ENCODE assay signal across 13 cellular contexts in the genomic region with DNA sequence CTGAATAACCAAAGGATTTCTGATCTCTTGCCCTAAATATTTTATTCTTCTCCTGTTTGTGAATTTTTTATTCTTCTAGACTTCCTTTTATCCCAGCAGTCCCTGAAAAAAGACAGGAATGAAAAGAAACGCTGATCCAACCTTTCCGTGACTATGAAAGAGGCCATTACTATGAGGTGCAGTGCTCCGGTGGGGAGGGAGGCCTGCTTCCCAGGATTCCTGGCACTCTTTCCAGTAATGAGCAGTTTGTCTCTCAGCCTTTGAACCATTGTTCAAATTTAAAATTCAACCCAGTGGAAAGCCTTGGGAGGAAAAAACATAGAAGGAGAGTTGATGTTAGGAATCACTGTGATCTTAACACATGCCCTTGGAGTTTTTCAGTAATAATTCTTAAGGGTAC. TPM values are rescaled to one million over a fixed set of nuclear protein-coding genes. Genes with fewer than 3 reads are reported as not detected.
DNase-seq lines count a peak whose midpoint lies in the region; ATAC-seq and TF ChIP-seq lines count a peak whose summit lies in the region.
"Had no signal": no experiment of that assay in that cellular context is flagged by ENCODE, and none has a peak within 500 bp of the region (broad histone marks: within the 10 kb centered on the region; RNA-seq: fewer than 3 reads in every experiment).

No MANE protein-coding gene starts in this region.

- peaks cover 66% of the 10 kb centered on the region for H3K36me3 Mint-ChIP-seq in MCF 10A (ENCODE audit: insufficient read depth, unreplicated experiment)
- peaks cover 45% of the 10 kb centered on the region for H3K36me3 Mint-ChIP-seq in natural killer cell treated with Interleukin-12 subunit alpha and Interleukin-12 subunit beta and Interleukin-15 and Interleukin-18, amount 100 ng/mL, for 72 hours

- POLR2A ChIA-PET in MCF 10A (lab: Yijun Ruan, JAX) = interaction anchor here (10.8 to 38.3 kb wide), 3 partner anchors 19 to 75 kb away, joined by 250 to 1402 read pairs (median 1371); partner anchors contain the start of gene STX6

- H2AFZ ChIP-seq in mammary epithelial cell (ENCODE audit: low read depth, low read length) = no peak overlapping the region

- no peak overlapping the region for H3K27ac ChIP-seq in mammary epithelial cell (ENCODE audit: insufficient read depth, low read depth, low read length)
- peak overlapping the region; percentile 92 for H3K27ac ChIP-seq in epithelial cell of prostate
- H3K27ac ChIP-seq in thoracic aorta = peak overlapping the region; percentile 55 to 57
- peak overlapping the region in 29 of 59 donors; percentile 6 to 76 (median 35) for H3K27ac ChIP-seq in dorsolateral prefrontal cortex
- H3K27ac ChIP-seq: SK-N-MC had no signal

- H3K4me1 Mint-ChIP-seq in MCF 10A (ENCODE audit: insufficient read depth, unreplicated experiment) = peaks cover 53% of the 10 kb centered on the region
- peaks cover 52 to 72% of the 10 kb centered on the region in 2 donors for H3K4me1 Mint-ChIP-seq in natural killer cell treated with Interleukin-12 subunit alpha and Interleukin-12 subunit beta and Interleukin-15 and Interleukin-18, amount 100 ng/mL, for 72 hours (ENCODE audit: low read depth in 2 of 2)

- no peaks in the 10 kb centered on the region for H3K9me3 Mint-ChIP-seq in MCF 10A (ENCODE audit: unreplicated experiment)
- H3K9me3 Mint-ChIP-seq in natural killer cell treated with Interleukin-12 subunit alpha and Interleukin-12 subunit beta and Interleukin-15 and Interleukin-18, amount 100 ng/mL, for 72 hours = no peaks in the 10 kb centered on the region
- H3K9me3 Mint-ChIP-seq: WTC11 had no signal

- ATAC-seq in natural killer cell treated with Interleukin-12 subunit alpha and Interleukin-12 subunit beta and Interleukin-15 and Interleukin-18, amount 100 ng/mL, for 72 hours = no peak
- ATAC-seq in thoracic aorta (ENCODE audit: insufficient number of reproducible peaks, low FRiP score, low read depth) (no peak), HG02642 (IDR thresholded peaks at IDR 0.05; ENCODE audit: poor library complexity, unreplicated experiment) (no peak)

- H3K9me3 ChIP-seq in mammary epithelial cell (replicated peaks; ENCODE audit: insufficient read depth, low read length) (no peaks in the 10 kb centered on the region), thoracic aorta (no peaks in the 10 kb centered on the region)

- H3K4me1 ChIP-seq in mammary epithelial cell (ENCODE audit: insufficient read depth, low read length) = peaks cover 44% of the 10 kb centered on the region
- H3K4me1 ChIP-seq in thoracic aorta (ENCODE audit: control insufficient read depth in 1 of 2, low read depth in 2 of 2) = peaks cover 41 to 77% of the 10 kb centered on the region in 2 donors

- no peak overlapping the region for H3K9ac ChIP-seq in mammary epithelial cell (ENCODE audit: insufficient read depth, low read length)

- H3K4me3 ChIP-seq in mammary epithelial cell (replicated peaks in 1 of 3; ENCODE audit: insufficient read depth in 1 of 3, low read depth in 2 of 3, low read length in 3 of 3) (no peak overlapping the region), thoracic aorta (peak overlapping the region; percentile 13), dorsolateral prefrontal cortex (no peak overlapping the region)
- H3K4me3 ChIP-seq: SK-N-MC had no signal

- H3K4me2 ChIP-seq in mammary epithelial cell (ENCODE audit: insufficient read depth, low read depth, low read length) = no peak overlapping the region

- intact Hi-C loops in MCF 10A (cut with micrococcal nuclease) = no loop called here
- intact Hi-C loops in mammary epithelial cell (cut with micrococcal nuclease) = loop anchor here (5.0 to 10.0 kb wide), 2 partner anchors 460 to 572 kb away; partner anchors contain the start of gene XPR1
- intact Hi-C loops in dorsolateral prefrontal cortex (cut with DNase I) = no loop called here

- peaks cover 52% of the 10 kb centered on the region for H3K79me2 ChIP-seq in mammary epithelial cell (ENCODE audit: insufficient read depth, low read length)

- H3K36me3 ChIP-seq in mammary epithelial cell (ENCODE audit: insufficient read depth, low read length) (peaks cover 6% of the 10 kb centered on the region), thoracic aorta (no peaks in the 10 kb centered on the region)

- BruUV-seq in MCF 10A (replicated peaks; lab: Mats Ljungman, UMichigan) (no TSS peak), mammary epithelial cell (replicated peaks; lab: Mats Ljungman, UMichigan) (no TSS peak)

- in situ Hi-C loops in mammary epithelial cell (cut with MboI; ENCODE audit: low sequenced_read_pairs in 2 of 2) = loop anchor here in 1 of 2 donors (5.0 kb wide), 1 partner anchor 43 kb away; no protein-coding TSS in a partner anchor

- 53% methylated on average over 3 of the region's 3 CpGs for WGBS in mammary epithelial cell (ENCODE audit: low coverage, missing lambda C conversion rate)

- dilution Hi-C loops in mammary epithelial cell (cut with HindIII; ENCODE audit: low sequenced_read_pairs) = loop anchor here (5.0 kb wide), 4 partner anchors 33 to 92 kb away; no protein-coding TSS in a partner anchor

- no peaks in the 10 kb centered on the region for H3K27me3 ChIP-seq in mammary epithelial cell (ENCODE audit: insufficient read depth, low read length)
- H3K27me3 ChIP-seq in thoracic aorta (replicated peaks; ENCODE audit: insufficient read depth) = no peaks in the 10 kb centered on the region
- no peaks in the 10 kb centered on the region for H3K27me3 ChIP-seq in dorsolateral prefrontal cortex

- no peak overlapping the region for H3K4me3 Mint-ChIP-seq in MCF 10A (ENCODE audit: unreplicated experiment)
- H3K4me3 Mint-ChIP-seq in natural killer cell treated with Interleukin-12 subunit alpha and Interleukin-12 subunit beta and Interleukin-15 and Interleukin-18, amount 100 ng/mL, for 72 hours = peak overlapping the region; percentile 37
- H3K4me3 Mint-ChIP-seq: WTC11 had no signal

- CTCF ChIA-PET in MCF 10A (lab: Yijun Ruan, JAX) = interaction anchor here (1.0 to 14.1 kb wide), 3 partner anchors 9 to 45 kb away, joined by 3 to 198 read pairs (median 3); no protein-coding TSS in a partner anchor
- CTCF ChIA-PET in mammary epithelial cell (lab: Charles Lee; ENCODE audit: low non-redundant PET) = no interaction called here

- DNase-seq in MCF 10A (ENCODE audit: unreplicated experiment) (no peak), mammary epithelial cell (no peak), epithelial cell of prostate (ENCODE audit: low read depth, low spot score) (no peak), thoracic aorta (ENCODE audit: low spot score) (no peak), DMS53 treated with DMSO at 0.1 percent for 48 hours (lab: John Stamatoyannopoulos, UW; ENCODE audit: unreplicated experiment) (no peak), dorsolateral prefrontal cortex (no peak)
- DNase-seq in natural killer cell treated with Interleukin-12 subunit alpha and Interleukin-12 subunit beta and Interleukin-15 and Interleukin-18, amount 100 ng/mL, for 72 hours (ENCODE audit: low spot score) = no peak
- DNase-seq: DMS53; NCI-H2081 treated with DMSO at 0.1 percent for 48 hours; stimulated activated CD4-positive, alpha-beta T cell treated with anti-CD3 and anti-CD28 coated beads, Interleukin-12 subunit alpha, Interleukin-12 subunit beta, amount 100 ng/mL, for 4 hours had no signal

- no peak for TF ChIP-seq CTCF in MCF 10A (IDR thresholded peaks at IDR 0.05; ENCODE audit: unreplicated experiment)
- TF ChIP-seq CTCF in mammary epithelial cell (conservative IDR thresholded peaks at IDR 0.05 in 1 of 2, IDR thresholded peaks at IDR 0.05 in 1 of 2; ENCODE audit: extremely low read depth in 1 of 2, insufficient read depth in 1 of 2, low read depth in 1 of 2, low read length in 2 of 2) = no peak
- TF ChIP-seq CTCF in thoracic aorta (IDR thresholded peaks at IDR 0.05) = no peak
- no peak for TF ChIP-seq CTCF in dorsolateral prefrontal cortex (IDR thresholded peaks at IDR 0.05 in 54 of 56, conservative IDR thresholded peaks at IDR 0.05 in 2 of 56; ENCODE audit: low read depth in 1 of 56, partially characterized antibody in 56 of 56)

- H3K27me3 Mint-ChIP-seq in MCF 10A (ENCODE audit: insufficient read depth, unreplicated experiment) = no peaks in the 10 kb centered on the region
- no peaks in the 10 kb centered on the region for H3K27me3 Mint-ChIP-seq in natural killer cell treated with Interleukin-12 subunit alpha and Interleukin-12 subunit beta and Interleukin-15 and Interleukin-18, amount 100 ng/mL, for 72 hours

- peaks cover 13% of the 10 kb centered on the region for H4K20me1 ChIP-seq in mammary epithelial cell (ENCODE audit: insufficient read depth, low read length)

- peak overlapping the region; percentile 52 for H3K27ac Mint-ChIP-seq in MCF 10A (ENCODE audit: low read depth, unreplicated experiment)
- peak overlapping the region; percentile 11 to 61 for H3K27ac Mint-ChIP-seq in natural killer cell treated with Interleukin-12 subunit alpha and Interleukin-12 subunit beta and Interleukin-15 and Interleukin-18, amount 100 ng/mL, for 72 hours
- H3K27ac Mint-ChIP-seq: WTC11 had no signal

RNA-seq across cellular contexts. Expression of gene IER5, which starts 5.9 kb away (rescaled TPM):
- total RNA-seq in MCF 10A (2022) = 47.5 and 49.5 TPM in 2 replicates
- total RNA-seq in mammary epithelial cell = 10 to 100 TPM; 16.3 to 37.5 TPM
- 21.0 TPM for polyA plus RNA-seq in mammary epithelial cell
- 11.8 TPM for polyA minus RNA-seq in mammary epithelial cell
- 10 to 100 TPM; 57.1 to 91.7 TPM for total RNA-seq in natural killer cell treated with Interleukin-12 subunit alpha and Interleukin-12 subunit beta and Interleukin-15 and Interleukin-18, amount 100 ng/mL, for 72 hours
- 10 to 100 TPM; 20.2 to 55.8 TPM for total RNA-seq in thoracic aorta
- 10 to 100 TPM in 118 of 120 experiments, 1 to 10 TPM in 2; 8.1 to 74.9 (median 17.6) TPM for total RNA-seq in dorsolateral prefrontal cortex
